ENCODE assay signal across 15 cellular contexts in genomic region chr20:19026901-19027644, GRCh38.
DNase-seq lines count a peak whose midpoint lies in the region; ATAC-seq and TF ChIP-seq lines count a peak whose summit lies in the region.
"Had no signal": no experiment of that assay in that cellular context is flagged by ENCODE, and none has a peak within 500 bp of the region (broad histone marks: within the 10 kb centered on the region; RNA-seq: fewer than 3 reads in every experiment).

No MANE protein-coding gene starts in this region.

- no peaks in the 10 kb centered on the region for H3K36me3 ChIP-seq in WERI-Rb-1
- H3K36me3 ChIP-seq in stomach = no peaks in the 10 kb centered on the region

- intact Hi-C loops in Right ventricle myocardium inferior (cut with DNase I) = no loop called here
- intact Hi-C loops in left cardiac atrium (cut with DNase I) = no loop called here
- intact Hi-C loops in stomach (cut with DNase I; ENCODE audit: low total_unique reads) = no loop called here

- peaks cover 57% of the 10 kb centered on the region for H3K27me3 ChIP-seq in WERI-Rb-1 (ENCODE audit: insufficient read depth, low read depth, severe bottlenecking)
- H3K27me3 ChIP-seq in stomach = no peaks in the 10 kb centered on the region

- WGBS in stomach, 5 donors = 65 to 84% (median 74%) methylated on average over 7 to 11 of the region's 11 CpGs

- peaks cover 0 to 7% (median 0%) of the 10 kb centered on the region in 4 donors for H3K4me1 ChIP-seq in stomach

- ATAC-seq in Right ventricle myocardium inferior = peak; percentile 21
- no peak for ATAC-seq in left cardiac atrium
- ATAC-seq in GM21825 (IDR thresholded peaks at IDR 0.05; ENCODE audit: unreplicated experiment) = no peak
- ATAC-seq: T-helper 17 cell had no signal

- H3K9me3 ChIP-seq in WERI-Rb-1 (ENCODE audit: severe bottlenecking) (no peaks in the 10 kb centered on the region), stomach (peaks cover 0 to 4% (median 0%) of the 10 kb centered on the region in 4 donors)

- TF ChIP-seq EP300 in stomach (IDR thresholded peaks at IDR 0.05) = no peak

- TF ChIP-seq POLR2A in stomach (IDR thresholded peaks at IDR 0.05) = no peak

- no peak overlapping the region for H3K27ac ChIP-seq in WERI-Rb-1
- H3K27ac ChIP-seq in stomach = no peak overlapping the region

- H3K4me3 ChIP-seq in WERI-Rb-1 (ENCODE audit: low read depth, low read length) (no peak overlapping the region), stomach (no peak overlapping the region)

- no peak for DNase-seq in Right ventricle myocardium inferior (ENCODE audit: missing footprints)
- DNase-seq in left cardiac atrium = no peak
- DNase-seq in WERI-Rb-1 = no peak
- DNase-seq in iPS-NIHi7 (ENCODE audit: extremely low spot score) = peak; percentile 56
- peak; percentile 32 for DNase-seq in ureter (ENCODE audit: low spot score)
- DNase-seq in stomach = no peak
- DNase-seq in kidney glomerular epithelial cell (lab: John Stamatoyannopoulos, UW) = no peak
- DNase-seq: activated effector memory CD4-positive, alpha-beta T cell treated with Interleukin-2 at 50 U/mL for 16 hours; anterior cingulate cortex; Calu3; NCI-H146; NCI-H526 treated with DMSO at 0.1 percent for 48 hours; posterior cingulate gyrus; T-helper 17 cell had no signal

- TF ChIP-seq CTCF in WERI-Rb-1 (IDR thresholded peaks at IDR 0.05; ENCODE audit: low read depth, low read length) (0 out of 2 replicates have a peak, but pooled peaks have one; percentile 23), stomach (IDR thresholded peaks at IDR 0.05) (no peak)

Comparison
In these comparisons a context has a peak if more than half of its experiments do, and no peak if none do; other contexts are left out.
1. DNase-seq: peak in iPS-NIHi7 (single experiment) and ureter (single experiment); none in Right ventricle myocardium inferior (single experiment), left cardiac atrium (single experiment), WERI-Rb-1 (single experiment), stomach (single experiment) and kidney glomerular epithelial cell (single experiment).